ENCODE assay signal across 9 cellular contexts in the genomic region with DNA sequence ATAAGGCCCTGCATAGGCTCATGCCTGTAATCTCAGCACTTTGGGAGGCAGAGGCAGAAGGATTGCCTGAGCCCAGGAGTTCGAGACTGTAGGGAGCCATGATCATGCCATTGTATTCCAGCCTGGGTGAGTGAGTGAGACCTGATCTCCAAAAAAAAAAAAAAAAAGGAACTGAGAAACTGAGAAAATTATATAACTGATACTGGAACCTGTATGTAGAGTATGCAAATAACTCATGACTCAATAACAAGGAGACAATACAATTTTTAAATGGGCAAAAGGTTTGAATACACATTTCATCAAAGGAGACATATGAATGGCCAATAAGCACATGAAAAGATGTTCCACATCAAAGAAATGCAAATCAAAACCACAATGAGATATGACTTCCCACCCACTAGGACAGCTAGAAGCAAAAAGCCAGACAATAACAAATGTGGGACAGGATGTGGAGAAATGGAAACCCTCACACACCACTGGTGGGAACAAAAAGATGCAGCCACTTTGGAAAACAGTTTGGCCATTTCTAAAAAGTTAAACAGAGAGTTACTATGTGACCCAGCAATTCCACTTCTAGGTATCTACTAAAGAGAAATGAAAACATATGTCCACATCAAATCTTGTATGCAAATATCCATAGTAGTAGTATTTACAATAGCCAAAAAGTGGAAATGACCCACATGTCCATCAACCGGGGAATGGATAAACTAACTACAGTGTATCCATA.
DNase-seq lines count a peak whose midpoint lies in the region; ATAC-seq and TF ChIP-seq lines count a peak whose summit lies in the region.
"Had no signal": no experiment of that assay in that cellular context is flagged by ENCODE, and none has a peak within 500 bp of the region (broad histone marks: within the 10 kb centered on the region; RNA-seq: fewer than 3 reads in every experiment).

No MANE protein-coding gene starts in this region.

- no peak overlapping the region for H3K23ac ChIP-seq in mesenchymal stem cell (ENCODE audit: low read length in 2 of 2)

- H2BK120ac ChIP-seq in mesenchymal stem cell (ENCODE audit: low read depth, low read length): no peak overlapping the region

- ATAC-seq in GM18861 (IDR thresholded peaks at IDR 0.05; ENCODE audit: unreplicated experiment): peak; percentile 70

- H3K27ac ChIP-seq in mesenchymal stem cell (ENCODE audit: low read length, poor library complexity, severe bottlenecking): no peak overlapping the region
- H3K27ac ChIP-seq: HL-60 had no signal

- H3K27me3 ChIP-seq in Loucy (ENCODE audit: insufficient read depth, low read length, poor library complexity, severe bottlenecking) (no peaks in the 10 kb centered on the region), mesenchymal stem cell (ENCODE audit: control insufficient read depth in 1 of 2, insufficient read depth in 1 of 2, low read length in 2 of 2) (peaks cover 0 to 14% of the 10 kb centered on the region in 2 experiments)

- WGBS in mesenchymal stem cell: 92% methylated on average over 1 of the region's 2 CpGs

- peaks cover 5% of the 10 kb centered on the region; the same call in 1 of the 2 replicates for H3K36me3 ChIP-seq in Loucy (ENCODE audit: insufficient read depth, low read length)
- H3K36me3 ChIP-seq in mesenchymal stem cell (ENCODE audit: control insufficient read depth in 1 of 2, insufficient read depth in 2 of 2, low read depth in 1 of 2, low read length in 2 of 2): peaks cover 0 to 10% of the 10 kb centered on the region in 2 experiments

- no peak overlapping the region for H3K14ac ChIP-seq in mesenchymal stem cell (ENCODE audit: low read length in 2 of 2)

- H3K9ac ChIP-seq in Loucy (ENCODE audit: low read depth, low read length, poor library complexity, severe bottlenecking) (peak overlapping the region; percentile 9), mesenchymal stem cell (ENCODE audit: low read length) (no peak overlapping the region)

- no peak overlapping the region for H2AK5ac ChIP-seq in mesenchymal stem cell (ENCODE audit: low read length, severe bottlenecking)

- no peak overlapping the region for H4K91ac ChIP-seq in mesenchymal stem cell (ENCODE audit: low read length)

- H3K4me3 ChIP-seq in Loucy (ENCODE audit: low read length, poor library complexity, severe bottlenecking): no peak overlapping the region
- no peak overlapping the region for H3K4me3 ChIP-seq in mesenchymal stem cell (ENCODE audit: insufficient read depth in 1 of 2, low read depth in 1 of 2, low read length in 2 of 2)

- no peaks in the 10 kb centered on the region for H3F3A ChIP-seq in Loucy (ENCODE audit: low read depth)

- peaks cover 93% of the 10 kb centered on the region for H3K79me2 ChIP-seq in Loucy (ENCODE audit: insufficient read depth, low read length)

- DNase-seq in H4 (ENCODE audit: low spot score) (peak; percentile 35), erythroblast (lab: John Stamatoyannopoulos, UW) (no peak), mesenchymal stem cell (no peak), C1 segment of cervical spinal cord (lab: John Stamatoyannopoulos, UW) (no peak), NCI-H2107 treated with DMSO at 0.1 percent for 48 hours (lab: John Stamatoyannopoulos, UW; ENCODE audit: unreplicated experiment) (no peak)
- DNase-seq in stimulated activated CD4-positive, alpha-beta T cell treated with anti-CD3 and anti-CD28 coated beads, Interleukin-1b, Interleukin-23, amount 100 ng/mL, for 48 hours: no peak

- H2AFZ ChIP-seq in Loucy (ENCODE audit: low read length) (no peak overlapping the region), mesenchymal stem cell (ENCODE audit: low read depth, low read length) (no peak overlapping the region)

- H3K9me3 ChIP-seq in Loucy (ENCODE audit: insufficient read depth, low read depth, low read length): no peaks in the 10 kb centered on the region
- no peaks in the 10 kb centered on the region for H3K9me3 ChIP-seq in mesenchymal stem cell (ENCODE audit: control insufficient read depth, low read length)

- H3K79me1 ChIP-seq in mesenchymal stem cell (replicated peaks; ENCODE audit: low read length, poor library complexity, severe bottlenecking): peaks cover 20% of the 10 kb centered on the region

- no peak overlapping the region for H3K18ac ChIP-seq in mesenchymal stem cell (ENCODE audit: low read depth in 1 of 2, low read length in 2 of 2)

- no peak overlapping the region for H2BK15ac ChIP-seq in mesenchymal stem cell (ENCODE audit: low read depth, poor library complexity, severe bottlenecking)

- H2BK12ac ChIP-seq in mesenchymal stem cell (ENCODE audit: low read length in 2 of 2): no peak overlapping the region

- H3K4me1 ChIP-seq in Loucy (ENCODE audit: insufficient read depth, low read length, poor library complexity, severe bottlenecking) (peaks cover 57% of the 10 kb centered on the region), mesenchymal stem cell (ENCODE audit: control insufficient read depth, insufficient read depth, low read depth, low read length) (peaks cover 17% of the 10 kb centered on the region)

- H4K20me1 ChIP-seq in Loucy (ENCODE audit: insufficient read depth, low read length, poor library complexity, severe bottlenecking): peaks cover 30% of the 10 kb centered on the region

- no peak for TF ChIP-seq CTCF in Loucy (conservative IDR thresholded peaks at IDR 0.05; ENCODE audit: low read length)

- H2BK5ac ChIP-seq in mesenchymal stem cell (ENCODE audit: low read depth, low read length, poor library complexity, severe bottlenecking): no peak overlapping the region

- H3K4me2 ChIP-seq in Loucy (ENCODE audit: low read depth, low read length, poor library complexity, severe bottlenecking): peak overlapping the region; percentile 70
- H3K4me2 ChIP-seq in mesenchymal stem cell (ENCODE audit: low read length, poor library complexity, severe bottlenecking): no peak overlapping the region

- H4K8ac ChIP-seq in mesenchymal stem cell (ENCODE audit: low read length): no peak overlapping the region

- TF ChIP-seq POLR2A in erythroblast (IDR thresholded peaks at IDR 0.05; ENCODE audit: low read length): peak; percentile 29

- no peak overlapping the region for H3K4ac ChIP-seq in mesenchymal stem cell (ENCODE audit: low read depth in 1 of 2, low read length in 2 of 2)

- H3K9me2 ChIP-seq in Loucy (replicated peaks; ENCODE audit: low read depth, low read length): no peaks in the 10 kb centered on the region
